1 cellular context compared by ENCODE assay signal in genomic region chr10:20885678-20886077, GRCh38.
TF ChIP-seq lines count a peak whose summit lies in the region.

No MANE protein-coding gene starts in this region.

TF ChIP-seq in HEK293, 187 proteins besides CTCF, POLR2A, EP300 and RAD21 (continued from another document and continues in another):
- TF ChIP-seq REST (tag by site-specific recombination; IDR thresholded peaks at IDR 0.05) (no peak), ZNF660 (tag by site-specific recombination; IDR thresholded peaks at IDR 0.05) (peak; percentile 69; the same call in 1 of the 2 replicates), ZSCAN30 (tag by site-specific recombination; IDR thresholded peaks at IDR 0.05) (no peak), ZBTB17 (tag by site-specific recombination; IDR thresholded peaks at IDR 0.05) (peak; percentile 78), ZNF366 (tag by site-specific recombination; conservative IDR thresholded peaks at IDR 0.05) (peak; percentile 99), ZFP37 (tag by site-specific recombination; IDR thresholded peaks at IDR 0.05) (0 out of 2 replicates have a peak, but pooled peaks have one; percentile 64), ZSCAN18 (tag by site-specific recombination; IDR thresholded peaks at IDR 0.05) (no peak), SP3 (tag by site-specific recombination; IDR thresholded peaks at IDR 0.05) (peak; percentile 55; the same call in 1 of the 2 replicates), ZNF223 (tag by site-specific recombination; IDR thresholded peaks at IDR 0.05) (no peak), MEIS1 (CRISPR knock-in tag; IDR thresholded peaks at IDR 0.05; ENCODE audit: borderline replicate concordance) (no peak), ZNF148 (tag by site-specific recombination; IDR thresholded peaks at IDR 0.05; ENCODE audit: borderline replicate concordance) (no peak), IKZF3 (tag by site-specific recombination; IDR thresholded peaks at IDR 0.05) (peak; percentile 89; the same call in 1 of the 2 replicates), ZNF560 (tag by site-specific recombination; IDR thresholded peaks at IDR 0.05; ENCODE audit: borderline replicate concordance) (no peak), ZNF514 (tag by site-specific recombination; IDR thresholded peaks at IDR 0.05) (no peak), ZNF791 (tag by site-specific recombination; IDR thresholded peaks at IDR 0.05) (no peak), ZNF274 (IDR thresholded peaks at IDR 0.05; ENCODE audit: low read length) (no peak), ZNF274 (tag by site-specific recombination; IDR thresholded peaks at IDR 0.05; ENCODE audit: borderline replicate concordance) (no peak), KLF16 (tag by site-specific recombination; IDR thresholded peaks at IDR 0.05) (peak; percentile 53), SCRT2 (tag by site-specific recombination; IDR thresholded peaks at IDR 0.05) (peak; percentile 87), ZBTB49 (tag by site-specific recombination; IDR thresholded peaks at IDR 0.05; ENCODE audit: low read depth) (no peak), ZNF785 (tag by site-specific recombination; IDR thresholded peaks at IDR 0.05) (no peak), ZNF391 (tag by site-specific recombination; IDR thresholded peaks at IDR 0.05; ENCODE audit: borderline replicate concordance, low read depth) (no peak), ZBTB8A (tag by site-specific recombination; IDR thresholded peaks at IDR 0.05) (no peak), MZF1 (tag by site-specific recombination; IDR thresholded peaks at IDR 0.05; ENCODE audit: borderline replicate concordance) (no peak), ZNF221 (tag by site-specific recombination; IDR thresholded peaks at IDR 0.05; ENCODE audit: borderline replicate concordance) (no peak), FEZF1 (tag by site-specific recombination; IDR thresholded peaks at IDR 0.05) (peak; percentile 91), ZNF701 (tag by site-specific recombination; IDR thresholded peaks at IDR 0.05) (no peak), ZNF76 (tag by site-specific recombination; IDR thresholded peaks at IDR 0.05; ENCODE audit: borderline replicate concordance, low read depth) (no peak), ZNF645 (tag by site-specific recombination; IDR thresholded peaks at IDR 0.05) (no peak), ZNF707 (tag by site-specific recombination; IDR thresholded peaks at IDR 0.05) (no peak), ZNF416 (tag by site-specific recombination; IDR thresholded peaks at IDR 0.05) (no peak), WT1 (tag by site-specific recombination; IDR thresholded peaks at IDR 0.05) (peak; percentile 59), ZNF600 (tag by site-specific recombination; IDR thresholded peaks at IDR 0.05) (peak; percentile 76), SCRT1 (tag by site-specific recombination; IDR thresholded peaks at IDR 0.05; ENCODE audit: borderline replicate concordance) (peak; percentile 29; the same call in 1 of the 2 replicates), ZNF544 (tag by site-specific recombination; IDR thresholded peaks at IDR 0.05) (no peak), KLF8 (tag by site-specific recombination; IDR thresholded peaks at IDR 0.05) (peak; percentile 92; the same call in 1 of the 2 replicates), ZNF24 (tag by site-specific recombination; IDR thresholded peaks at IDR 0.05) (peak; percentile 80), SALL2 (tag by site-specific recombination; IDR thresholded peaks at IDR 0.05; ENCODE audit: borderline replicate concordance) (0 out of 2 replicates have a peak, but pooled peaks have one; percentile 36), ZFHX2 (tag by site-specific recombination; conservative IDR thresholded peaks at IDR 0.05) (no peak)
- TF ChIP-seq, protein P1, sequence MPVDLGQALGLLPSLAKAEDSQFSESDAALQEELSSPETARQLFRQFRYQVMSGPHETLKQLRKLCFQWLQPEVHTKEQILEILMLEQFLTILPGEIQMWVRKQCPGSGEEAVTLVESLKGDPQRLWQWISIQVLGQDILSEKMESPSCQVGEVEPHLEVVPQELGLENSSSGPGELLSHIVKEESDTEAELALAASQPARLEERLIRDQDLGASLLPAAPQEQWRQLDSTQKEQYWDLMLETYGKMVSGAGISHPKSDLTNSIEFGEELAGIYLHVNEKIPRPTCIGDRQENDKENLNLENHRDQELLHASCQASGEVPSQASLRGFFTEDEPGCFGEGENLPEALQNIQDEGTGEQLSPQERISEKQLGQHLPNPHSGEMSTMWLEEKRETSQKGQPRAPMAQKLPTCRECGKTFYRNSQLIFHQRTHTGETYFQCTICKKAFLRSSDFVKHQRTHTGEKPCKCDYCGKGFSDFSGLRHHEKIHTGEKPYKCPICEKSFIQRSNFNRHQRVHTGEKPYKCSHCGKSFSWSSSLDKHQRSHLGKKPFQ (tag by site-specific recombination; IDR thresholded peaks at IDR 0.05) = no peak
- TF ChIP-seq, protein P2, sequence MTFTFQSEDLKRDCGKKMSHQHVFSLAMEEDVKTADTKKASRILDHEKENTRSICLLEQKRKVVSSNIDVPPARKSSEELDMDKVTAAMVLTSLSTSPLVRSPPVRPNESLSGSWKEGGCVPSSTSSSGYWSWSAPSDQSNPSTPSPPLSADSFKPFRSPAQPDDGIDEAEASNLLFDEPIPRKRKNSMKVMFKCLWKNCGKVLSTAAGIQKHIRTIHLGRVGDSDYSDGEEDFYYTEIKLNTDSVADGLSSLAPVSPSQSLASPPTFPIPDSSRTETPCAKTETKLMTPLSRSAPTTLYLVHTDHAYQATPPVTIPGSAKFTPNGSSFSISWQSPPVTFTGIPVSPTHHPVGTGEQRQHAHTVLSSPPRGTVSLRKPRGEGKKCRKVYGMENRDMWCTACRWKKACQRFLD (tag by site-specific recombination; IDR thresholded peaks at IDR 0.05) = no peak
- TF ChIP-seq, protein P3, sequence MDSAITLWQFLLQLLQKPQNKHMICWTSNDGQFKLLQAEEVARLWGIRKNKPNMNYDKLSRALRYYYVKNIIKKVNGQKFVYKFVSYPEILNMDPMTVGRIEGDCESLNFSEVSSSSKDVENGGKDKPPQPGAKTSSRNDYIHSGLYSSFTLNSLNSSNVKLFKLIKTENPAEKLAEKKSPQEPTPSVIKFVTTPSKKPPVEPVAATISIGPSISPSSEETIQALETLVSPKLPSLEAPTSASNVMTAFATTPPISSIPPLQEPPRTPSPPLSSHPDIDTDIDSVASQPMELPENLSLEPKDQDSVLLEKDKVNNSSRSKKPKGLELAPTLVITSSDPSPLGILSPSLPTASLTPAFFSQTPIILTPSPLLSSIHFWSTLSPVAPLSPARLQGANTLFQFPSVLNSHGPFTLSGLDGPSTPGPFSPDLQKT (IDR thresholded peaks at IDR 0.05; ENCODE audit: borderline replicate concordance, low read depth, low read length) = no peak
- TF ChIP-seq, protein P4, sequence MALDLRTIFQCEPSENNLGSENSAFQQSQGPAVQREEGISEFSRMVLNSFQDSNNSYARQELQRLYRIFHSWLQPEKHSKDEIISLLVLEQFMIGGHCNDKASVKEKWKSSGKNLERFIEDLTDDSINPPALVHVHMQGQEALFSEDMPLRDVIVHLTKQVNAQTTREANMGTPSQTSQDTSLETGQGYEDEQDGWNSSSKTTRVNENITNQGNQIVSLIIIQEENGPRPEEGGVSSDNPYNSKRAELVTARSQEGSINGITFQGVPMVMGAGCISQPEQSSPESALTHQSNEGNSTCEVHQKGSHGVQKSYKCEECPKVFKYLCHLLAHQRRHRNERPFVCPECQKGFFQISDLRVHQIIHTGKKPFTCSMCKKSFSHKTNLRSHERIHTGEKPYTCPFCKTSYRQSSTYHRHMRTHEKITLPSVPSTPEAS (tag by site-specific recombination; IDR thresholded peaks at IDR 0.05) = peak; percentile 32; the same call in 1 of the 2 replicates
- TF ChIP-seq, protein P5, sequence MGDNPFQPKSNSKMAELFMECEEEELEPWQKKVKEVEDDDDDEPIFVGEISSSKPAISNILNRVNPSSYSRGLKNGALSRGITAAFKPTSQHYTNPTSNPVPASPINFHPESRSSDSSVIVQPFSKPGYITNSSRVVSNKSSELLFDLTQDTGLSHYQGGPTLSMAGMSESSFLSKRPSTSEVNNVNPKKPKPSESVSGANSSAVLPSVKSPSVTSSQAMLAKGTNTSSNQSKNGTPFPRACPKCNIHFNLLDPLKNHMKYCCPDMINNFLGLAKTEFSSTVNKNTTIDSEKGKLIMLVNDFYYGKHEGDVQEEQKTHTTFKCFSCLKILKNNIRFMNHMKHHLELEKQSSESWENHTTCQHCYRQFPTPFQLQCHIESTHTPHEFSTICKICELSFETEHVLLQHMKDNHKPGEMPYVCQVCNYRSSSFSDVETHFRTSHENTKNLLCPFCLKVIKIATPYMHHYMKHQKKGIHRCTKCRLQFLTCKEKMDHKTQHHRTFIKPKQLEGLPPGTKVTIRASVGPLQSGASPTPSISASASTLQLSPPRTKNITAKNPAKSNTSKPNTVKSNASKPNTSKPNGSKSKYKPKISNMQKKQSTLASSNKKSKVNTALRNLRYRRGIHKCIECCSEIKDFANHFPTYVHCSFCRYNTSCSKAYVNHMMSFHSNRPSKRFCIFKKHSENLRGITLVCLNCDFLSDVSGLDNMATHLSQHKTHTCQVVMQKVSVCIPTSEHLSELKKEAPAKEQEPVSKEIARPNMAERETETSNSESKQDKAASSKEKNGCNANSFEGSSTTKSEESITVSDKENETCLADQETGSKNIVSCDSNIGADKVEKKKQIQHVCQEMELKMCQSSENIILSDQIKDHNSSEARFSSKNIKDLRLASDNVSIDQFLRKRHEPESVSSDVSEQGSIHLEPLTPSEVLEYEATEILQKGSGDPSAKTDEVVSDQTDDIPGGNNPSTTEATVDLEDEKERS (tag by site-specific recombination; IDR thresholded peaks at IDR 0.05) = no peak
